9 cellular contexts compared by ENCODE assay signal in genomic region chr1:224329484-224329841, GRCh38. TPM values are rescaled to one million over a fixed set of nuclear protein-coding genes. Genes with fewer than 3 reads are reported as not detected.
DNase-seq lines count a peak whose midpoint lies in the region; ATAC-seq, FAIRE-seq and TF ChIP-seq lines count a peak whose summit lies in the region.
"Had no signal": no experiment of that assay in that cellular context is flagged by ENCODE, and none has a peak within 500 bp of the region (broad histone marks: within the 10 kb centered on the region; RNA-seq: fewer than 3 reads in every experiment).

No MANE protein-coding gene starts in this region.

- TF ChIP-seq CTCF in RWPE2 (IDR thresholded peaks at IDR 0.05; ENCODE audit: poor library complexity, severe bottlenecking): no peak
- no peak for TF ChIP-seq CTCF in fibroblast of the aortic adventitia (IDR thresholded peaks at IDR 0.05; ENCODE audit: insufficient read depth, low read length)
- no peak for TF ChIP-seq CTCF in gastrocnemius medialis (IDR thresholded peaks at IDR 0.05 in 4 of 5, conservative IDR thresholded peaks at IDR 0.05 in 1 of 5)

- in situ Hi-C loops in gastrocnemius medialis (cut with MboI; ENCODE audit: low sequenced_read_pairs in 4 of 4): loop anchor here (10.0 to 25.0 kb wide), 4 partner anchors 133 to 217 kb away; partner anchors contain the start of gene FBXO28 (in 3 of the 4)

- intact Hi-C loops in gastrocnemius medialis (cut with DNase I; ENCODE audit: low total_unique reads): no loop called here

- no peaks in the 10 kb centered on the region for H3K27me3 ChIP-seq in RWPE2 (ENCODE audit: insufficient read depth, poor library complexity, severe bottlenecking)
- no peaks in the 10 kb centered on the region for H3K27me3 ChIP-seq in gastrocnemius medialis

- no peak for TF ChIP-seq POLR2A in GM12892 (IDR thresholded peaks at IDR 0.05; ENCODE audit: low read depth, low read length)
- TF ChIP-seq POLR2A in gastrocnemius medialis (IDR thresholded peaks at IDR 0.05): no peak

- DNase-seq in GM12892 (ENCODE audit: insufficient read length) (no peak), RWPE2 (ENCODE audit: low spot score) (no peak), fibroblast of the aortic adventitia (ENCODE audit: low read depth) (peak; percentile 7), gastrocnemius medialis (no peak), NCI-H510A (lab: John Stamatoyannopoulos, UW) (no peak)

- no peak for ATAC-seq in RWPE2 (ENCODE audit: low read depth)
- ATAC-seq in gastrocnemius medialis: no peak
- ATAC-seq in HG03521 (IDR thresholded peaks at IDR 0.05; ENCODE audit: unreplicated experiment): no peak
- no peak for ATAC-seq in GM18519 (IDR thresholded peaks at IDR 0.05; ENCODE audit: low FRiP score, unreplicated experiment)
- no peak for ATAC-seq in HG03565 (IDR thresholded peaks at IDR 0.05; ENCODE audit: unreplicated experiment)

- H3K4me1 ChIP-seq in RWPE2 (ENCODE audit: insufficient read depth, poor library complexity, severe bottlenecking) (no peaks in the 10 kb centered on the region), gastrocnemius medialis (peaks cover 17 to 19% of the 10 kb centered on the region in 2 donors)

- H3K4me3 ChIP-seq in RWPE2 (ENCODE audit: severe bottlenecking): peak overlapping the region; percentile 92
- peak overlapping the region; percentile 98 for H3K4me3 ChIP-seq in fibroblast of the aortic adventitia (ENCODE audit: low read depth, low read length)
- H3K4me3 ChIP-seq in gastrocnemius medialis: peak overlapping the region; percentile 87 to 96 (median 89)

- peak; percentile 14 for FAIRE-seq in GM12892 (lab: Jason Lieb, UNC)
- FAIRE-seq: colon had no signal

- H3K9me3 ChIP-seq in RWPE2 (ENCODE audit: severe bottlenecking) (no peaks in the 10 kb centered on the region), gastrocnemius medialis (no peaks in the 10 kb centered on the region)

- H3K27ac ChIP-seq in RWPE2 (ENCODE audit: poor library complexity, severe bottlenecking): peak overlapping the region; percentile 64
- peak overlapping the region; percentile 87 to 95 (median 91) for H3K27ac ChIP-seq in gastrocnemius medialis

- H3K36me3 ChIP-seq in RWPE2 (ENCODE audit: low read depth): no peaks in the 10 kb centered on the region
- H3K36me3 ChIP-seq in gastrocnemius medialis: peaks cover 0 to 12% of the 10 kb centered on the region in 2 donors

RNA-seq across cellular contexts. Expression of gene NVL, which starts 0.5 kb away (rescaled TPM):
- 24.1 TPM for polyA plus RNA-seq in GM12892 (2012; ENCODE audit: missing spikeins)
- total RNA-seq in fibroblast of the aortic adventitia (ENCODE audit: low replicate concordance): 27.6 and 27.7 TPM in 2 replicates
- 10 to 100 TPM in 1 of 4 donors, 1 to 10 TPM in 3; 6.5 to 32.5 (median 7.7) TPM for total RNA-seq in gastrocnemius medialis

RNA-seq across cellular contexts. Expression of gene CNIH4, which starts 27.2 kb away (rescaled TPM):
- polyA plus RNA-seq in GM12892 (2012; ENCODE audit: missing spikeins): 37.0 TPM
- total RNA-seq in fibroblast of the aortic adventitia (ENCODE audit: low replicate concordance) (50.1 and 86.5 TPM in 2 replicates), gastrocnemius medialis (10 to 100 TPM; 24.5 to 58.5 (median 39.1) TPM)
